ENCODE assay signal across 16 cellular contexts in genomic region chr5:107885601-107886000, GRCh38.
"Had no signal": no experiment of that assay in that cellular context is flagged by ENCODE, and none has a peak within 500 bp of the region (broad histone marks: within the 10 kb centered on the region; RNA-seq: fewer than 3 reads in every experiment).

No MANE protein-coding gene starts in this region.

- H3K4me1 Mint-ChIP-seq: stimulated activated memory B cell treated with anti-CD40 and anti-IgM and Interleukin-4, amounts not matched to agents 10 μg/mL and 1 μg/mL and 100 μg/mL, for 72 hours had no signal

- H3K36me3 ChIP-seq: neutrophil, tibial artery, upper lobe of left lung, uterus had no signal

- H3K27ac Mint-ChIP-seq: naive thymus-derived CD4-positive, alpha-beta T cell; stimulated activated memory B cell treated with anti-CD40 and anti-IgM and Interleukin-4, amounts not matched to agents 10 μg/mL and 1 μg/mL and 100 μg/mL, for 72 hours; stimulated activated naive CD8-positive, alpha-beta T cell treated with anti-CD3 and anti-CD28 coated beads, Interleukin-15, Interleukin-2, amounts not matched to agents 100 ng/mL and 50 ng/mL, for 24 hours had no signal

- H3K4me3 ChIP-seq: heart left ventricle, spleen, tibial artery, upper lobe of left lung, uterus had no signal

- H3K9me3 Mint-ChIP-seq: stimulated activated memory B cell treated with anti-CD40 and anti-IgM and Interleukin-4, amounts not matched to agents 10 μg/mL and 1 μg/mL and 100 μg/mL, for 72 hours; stimulated activated naive CD8-positive, alpha-beta T cell treated with anti-CD3 and anti-CD28 coated beads, Interleukin-15, Interleukin-2, amounts not matched to agents 100 ng/mL and 50 ng/mL, for 24 hours had no signal

- ATAC-seq: heart left ventricle; naive thymus-derived CD4-positive, alpha-beta T cell; sciatic nerve; stimulated activated memory B cell treated with anti-CD40 and anti-IgM and Interleukin-4, amounts not matched to agents 10 μg/mL and 1 μg/mL and 100 μg/mL, for 72 hours had no signal

- H3K4me1 ChIP-seq: upper lobe of left lung, uterus had no signal

- H3K27me3 Mint-ChIP-seq: naive thymus-derived CD4-positive, alpha-beta T cell; stimulated activated memory B cell treated with anti-CD40 and anti-IgM and Interleukin-4, amounts not matched to agents 10 μg/mL and 1 μg/mL and 100 μg/mL, for 72 hours; stimulated activated naive CD8-positive, alpha-beta T cell treated with anti-CD3 and anti-CD28 coated beads, Interleukin-15, Interleukin-2, amounts not matched to agents 100 ng/mL and 50 ng/mL, for 24 hours had no signal

- H3K9me3 ChIP-seq: heart left ventricle, neutrophil, spleen, tibial artery, upper lobe of left lung, uterus had no signal

- DNase-seq: effector CD4-positive, alpha-beta T cell; heart left ventricle; hypothalamus; kidney glomerular epithelial cell; naive thymus-derived CD4-positive, alpha-beta T cell; spleen; stimulated activated CD4-positive, alpha-beta T cell treated with anti-CD3 and anti-CD28 coated beads, Interleukin-15, amount 100 ng/mL, for 24 hours; stimulated activated CD4-positive, alpha-beta T cell treated with anti-CD3 and anti-CD28 coated beads, Interleukin-1b, Interleukin-23, amount 100 ng/mL, for 48 hours; stimulated activated CD4-positive, alpha-beta T cell treated with anti-CD3 and anti-CD28 coated beads, Interleukin-4, amount 100 ng/mL, for 24 hours; tibial artery; upper lobe of left lung; uterus had no signal

- H3K4me3 Mint-ChIP-seq: stimulated activated memory B cell treated with anti-CD40 and anti-IgM and Interleukin-4, amounts not matched to agents 10 μg/mL and 1 μg/mL and 100 μg/mL, for 72 hours; stimulated activated naive CD8-positive, alpha-beta T cell treated with anti-CD3 and anti-CD28 coated beads, Interleukin-15, Interleukin-2, amounts not matched to agents 100 ng/mL and 50 ng/mL, for 24 hours had no signal

- H3K27me3 ChIP-seq: heart left ventricle, neutrophil, spleen, tibial artery, upper lobe of left lung, uterus had no signal

- H3K27ac ChIP-seq: heart left ventricle, neutrophil, spleen, tibial artery, upper lobe of left lung, uterus had no signal
